ENCODE assay signal across 19 cellular contexts in genomic region chr17:66957951-66958579, GRCh38. TPM values are rescaled to one million over a fixed set of nuclear protein-coding genes. Genes with fewer than 3 reads are reported as not detected.
DNase-seq lines count a peak whose midpoint lies in the region; TF ChIP-seq lines count a peak whose summit lies in the region.
"Had no signal": no experiment of that assay in that cellular context is flagged by ENCODE, and none has a peak within 500 bp of the region (broad histone marks: within the 10 kb centered on the region; RNA-seq: fewer than 3 reads in every experiment).

No MANE protein-coding gene starts in this region.

- H3K9me2 ChIP-seq in SK-N-SH = no peaks in the 10 kb centered on the region
- H3K9me2 ChIP-seq in hepatocyte (replicated peaks; ENCODE audit: insufficient read depth) = no peaks in the 10 kb centered on the region
- H3K9me2 ChIP-seq in PC-9 (ENCODE audit: insufficient read depth) = no peaks in the 10 kb centered on the region

- H3F3A ChIP-seq in SK-N-SH (replicated peaks; ENCODE audit: insufficient read depth) (peaks cover 6% of the 10 kb centered on the region), PC-9 (ENCODE audit: insufficient read depth, low read depth) (peaks cover 3% of the 10 kb centered on the region)

- H3K27ac ChIP-seq in SK-N-SH (ENCODE audit: low read depth in 2 of 2, low read length in 1 of 2) = peak overlapping the region in 1 of 2 experiments; percentile 76; a peak in 2 of 4 replicates
- peak overlapping the region; percentile 52 for H3K27ac ChIP-seq in hepatocyte
- H3K27ac ChIP-seq in osteoblast (ENCODE audit: low read depth, low read length) = no peak overlapping the region
- H3K27ac ChIP-seq in PC-9 = no peak overlapping the region
- H3K27ac ChIP-seq: epithelial cell of prostate, gastrocnemius medialis, left lung had no signal

- H3K36me3 ChIP-seq in SK-N-SH (replicated peaks in 1 of 2; ENCODE audit: control insufficient read depth in 1 of 2, insufficient read depth in 2 of 2, low read length in 1 of 2) (no peaks in the 10 kb centered on the region), hepatocyte (replicated peaks; ENCODE audit: insufficient read depth, low read depth) (no peaks in the 10 kb centered on the region), osteoblast (ENCODE audit: insufficient read depth, low read length) (no peaks in the 10 kb centered on the region), PC-9 (ENCODE audit: low read depth) (no peaks in the 10 kb centered on the region)
- H3K36me3 ChIP-seq: gastrocnemius medialis, left lung, transverse colon had no signal

- TF ChIP-seq EP300 in SK-N-SH (IDR thresholded peaks at IDR 0.05; ENCODE audit: borderline replicate concordance in 1 of 2, low read depth in 1 of 2, low read length in 1 of 2) = no peak

- H3K27me3 ChIP-seq in SK-N-SH (ENCODE audit: insufficient read depth) (no peaks in the 10 kb centered on the region), hepatocyte (peaks cover 15% of the 10 kb centered on the region), osteoblast (ENCODE audit: insufficient read depth, low read length) (peaks cover 55% of the 10 kb centered on the region), PC-9 (ENCODE audit: insufficient read depth, low read depth) (no peaks in the 10 kb centered on the region)

- H3K79me2 ChIP-seq in SK-N-SH (ENCODE audit: insufficient read depth) = no peaks in the 10 kb centered on the region
- H3K79me2 ChIP-seq in hepatocyte = no peaks in the 10 kb centered on the region
- H3K79me2 ChIP-seq in osteoblast (ENCODE audit: insufficient read depth, low read length) = no peaks in the 10 kb centered on the region
- no peaks in the 10 kb centered on the region for H3K79me2 ChIP-seq in PC-9 (ENCODE audit: low read depth)

- BruUV-seq in PC-9 (replicated peaks; lab: Mats Ljungman, UMichigan) = no TSS peak

- H3K9me3 ChIP-seq in SK-N-SH = no peaks in the 10 kb centered on the region
- no peaks in the 10 kb centered on the region for H3K9me3 ChIP-seq in hepatocyte (ENCODE audit: low read depth)
- no peaks in the 10 kb centered on the region for H3K9me3 ChIP-seq in osteoblast (ENCODE audit: low read depth, low read length)
- H3K9me3 ChIP-seq in PC-9 (ENCODE audit: insufficient read depth, low read depth) = no peaks in the 10 kb centered on the region
- H3K9me3 ChIP-seq: gastrocnemius medialis, left lung, transverse colon had no signal

- CTCF ChIA-PET in SK-N-SH (lab: Yijun Ruan, JAX) (interaction anchor here (0.6 to 2.2 kb wide), 14 partner anchors 9 to 230 kb away, joined by 3 to 10 read pairs (median 4); no protein-coding TSS in a partner anchor), PC-9 (lab: Charles Lee) (no interaction called here)

- H4K20me1 ChIP-seq in SK-N-SH (ENCODE audit: insufficient read depth) (no peaks in the 10 kb centered on the region), hepatocyte (ENCODE audit: insufficient read depth, poor library complexity, severe bottlenecking) (no peaks in the 10 kb centered on the region), osteoblast (ENCODE audit: insufficient read depth, low read length) (no peaks in the 10 kb centered on the region), PC-9 (ENCODE audit: insufficient read depth) (no peaks in the 10 kb centered on the region)

- peaks cover 7 to 59% of the 10 kb centered on the region in 2 experiments for H3K4me1 ChIP-seq in SK-N-SH (ENCODE audit: control insufficient read depth in 1 of 2, insufficient read depth in 2 of 2, low read depth in 1 of 2, low read length in 1 of 2)
- H3K4me1 ChIP-seq in hepatocyte (ENCODE audit: insufficient read depth) = peaks cover 14% of the 10 kb centered on the region
- H3K4me1 ChIP-seq in osteoblast (ENCODE audit: insufficient read depth, low read length) = no peaks in the 10 kb centered on the region
- H3K4me1 ChIP-seq in PC-9 (replicated peaks; ENCODE audit: insufficient read depth) = peaks cover 20% of the 10 kb centered on the region
- H3K4me1 ChIP-seq: gastrocnemius medialis, left lung, transverse colon had no signal

- no peak for TF ChIP-seq CTCF in SK-N-SH (IDR thresholded peaks at IDR 0.05)
- no peak for TF ChIP-seq CTCF in hepatocyte (IDR thresholded peaks at IDR 0.05; ENCODE audit: poor library complexity)
- TF ChIP-seq CTCF in osteoblast (IDR thresholded peaks at IDR 0.05; ENCODE audit: extremely low read depth, low read depth, low read length) = no peak
- TF ChIP-seq CTCF in PC-9 (conservative IDR thresholded peaks at IDR 0.05) = no peak

- no peak overlapping the region for H3K4me3 ChIP-seq in SK-N-SH (ENCODE audit: low read depth in 2 of 2, low read length in 1 of 2)
- no peak overlapping the region for H3K4me3 ChIP-seq in hepatocyte
- no peak overlapping the region for H3K4me3 ChIP-seq in osteoblast (ENCODE audit: insufficient read depth, low read length)
- no peak overlapping the region for H3K4me3 ChIP-seq in PC-9
- H3K4me3 ChIP-seq: gastrocnemius medialis, left lung, transverse colon had no signal

- DNase-seq in COLO668 (lab: John Stamatoyannopoulos, UW; ENCODE audit: unreplicated experiment) (peak; percentile 4), SK-N-SH (peak; percentile 66), hepatocyte (ENCODE audit: low spot score) (peak; percentile 52), osteoblast (ENCODE audit: insufficient read length, low spot score, missing footprints) (peak; percentile 31), PC-9 (no peak), KG1 (lab: John Stamatoyannopoulos, UW) (no peak), medulla oblongata (ENCODE audit: extremely low spot score) (no peak), T-helper 2 cell (no peak)
- DNase-seq: activated CD4-positive, alpha-beta T cell treated with anti-CD3 and anti-CD28 coated beads, Interleukin-2, amount 50 U/mL, for 4 hours; activated naive CD4-positive, alpha-beta T cell treated with anti-CD3 and anti-CD28 coated beads, Interleukin-2, amount 50 U/mL, for 16 hours; activated T-cell treated with anti-CD3 and anti-CD28 coated beads for 4 hours; gastrocnemius medialis; NCI-H1694; NCI-H345; NK-92 treated with Interleukin-12 subunit alpha and Interleukin-12 subunit beta, amount 100 ng/mL, for 24 hours; stimulated activated CD4-positive, alpha-beta T cell treated with anti-CD3 and anti-CD28 coated beads, Interleukin-12 subunit alpha, Interleukin-12 subunit beta, amount 100 ng/mL, for 4 hours; transverse colon had no signal

- no peak overlapping the region for H3K9ac ChIP-seq in SK-N-SH

- WGBS in SK-N-SH (ENCODE audit: low lambda C conversion rate) = 65% methylated on average over 16 of the region's 16 CpGs
- 37% methylated on average over 16 of the region's 16 CpGs for WGBS in hepatocyte (ENCODE audit: low lambda C conversion rate, missing lambda C conversion rate)

- H2AFZ ChIP-seq in SK-N-SH (ENCODE audit: low read depth) (no peak overlapping the region), hepatocyte (peak overlapping the region; percentile 45), osteoblast (ENCODE audit: low read length) (no peak overlapping the region), PC-9 (no peak overlapping the region)

- intact Hi-C loops in PC-9 (cut with micrococcal nuclease; ENCODE audit: unreplicated experiment) = no loop called here

- no peak; the same call in 1 of the 2 replicates for TF ChIP-seq RAD21 in SK-N-SH (IDR thresholded peaks at IDR 0.05; ENCODE audit: low read length)

- H3K4me2 ChIP-seq in SK-N-SH (no peak overlapping the region), hepatocyte (no peak overlapping the region), osteoblast (ENCODE audit: insufficient read depth, low read length) (no peak overlapping the region), PC-9 (no peak overlapping the region)

- POLR2A ChIA-PET in SK-N-SH (lab: Yijun Ruan, JAX) = interaction anchor here (0.5 to 2.0 kb wide), 5 partner anchors 9 to 408 kb away, joined by 3 to 8 read pairs (median 3); partner anchors contain the start of gene PSMD12
- POLR2A ChIA-PET in PC-9 (lab: Charles Lee; ENCODE audit: unreplicated experiment) = no interaction called here

TF ChIP-seq in SK-N-SH, 30 proteins besides CTCF, POLR2A, EP300 and RAD21:
- TF ChIP-seq GATA2 (CRISPR knock-in tag; IDR thresholded peaks at IDR 0.05) (peak; percentile 31), MXI1 (IDR thresholded peaks at IDR 0.05; ENCODE audit: low read depth, low read length) (peak; percentile 22; the same call in 1 of the 2 replicates), YY1 (IDR thresholded peaks at IDR 0.05; ENCODE audit: low read depth) (no peak)

RNA-seq across cellular contexts. Expression of gene CACNG4, which starts 6.4 kb away (rescaled TPM):
- polyA plus RNA-seq in SK-N-SH (2012; rRNA removed) (12.4 and 13.2 TPM in 2 replicates), hepatocyte (3.9 and 7.3 TPM in 2 replicates)
- 9.9 and 16.7 TPM in 2 replicates for polyA plus RNA-seq in SK-N-SH (2012; cell fraction: cytosol; rRNA removed)
- polyA plus RNA-seq in SK-N-SH (2012; cell fraction: nucleus; rRNA removed) = 7.9 and 9.8 TPM in 2 replicates
- total RNA-seq in hepatocyte (2.5 and 3.5 TPM in 2 replicates), osteoblast (not detected in 2 replicates), PC-9 (2021) (45.1 and 46.3 TPM in 2 replicates)
- total RNA-seq: gastrocnemius medialis had no signal

Comparison
In these comparisons a context has a peak if more than half of its experiments do, and no peak if none do; other contexts are left out.
1. DNase-seq: peak in COLO668 (single experiment), SK-N-SH (single experiment), hepatocyte (single experiment) and osteoblast (single experiment); none in PC-9 (0 of 2), KG1 (single experiment), medulla oblongata (single experiment) and T-helper 2 cell (0 of 5).
2. RNA of gene CACNG4, which starts 6.4 kb away (total RNA-seq): 45.1 to 46.3 TPM in PC-9; 2.5 to 3.5 TPM in hepatocyte and not detected in osteoblast; every median in the first group is over 10 times any median in the second.